ENCODE assay signal across 8 cellular contexts in genomic region chr7:92179393-92179924, GRCh38. TPM values are rescaled to one million over a fixed set of nuclear protein-coding genes. Genes with fewer than 3 reads are reported as not detected.
DNase-seq lines count a peak whose midpoint lies in the region; ATAC-seq and TF ChIP-seq lines count a peak whose summit lies in the region.

No MANE protein-coding gene starts in this region.

- peaks cover 13% of the 10 kb centered on the region for H3K27me3 Mint-ChIP-seq in endodermal cell (ENCODE audit: insufficient read depth)

- H3K4me1 ChIP-seq in endodermal cell (ENCODE audit: control insufficient read depth, insufficient read depth, low read length) (no peaks in the 10 kb centered on the region), vagina (peaks cover 6% of the 10 kb centered on the region)

- TF ChIP-seq POLR2A in vagina (IDR thresholded peaks at IDR 0.05) = no peak

- peak overlapping the region; percentile 68 for H3K4me3 Mint-ChIP-seq in endodermal cell

- 75 to 85% methylated on average over 14 to 20 of the region's 20 CpGs for WGBS in endodermal cell (ENCODE audit: insufficient coverage in 1 of 2, insufficient read length in 1 of 2), 2 experiments

- no peaks in the 10 kb centered on the region for H3K36me3 Mint-ChIP-seq in endodermal cell (ENCODE audit: low read depth)

- H3K4me1 Mint-ChIP-seq in endodermal cell = peaks cover 6% of the 10 kb centered on the region

- peak; percentile 1 for ATAC-seq in GM19351 (IDR thresholded peaks at IDR 0.05; ENCODE audit: unreplicated experiment)
- no peak for ATAC-seq in HG03521 (IDR thresholded peaks at IDR 0.05; ENCODE audit: unreplicated experiment)

- no peak overlapping the region for H3K9ac ChIP-seq in endodermal cell (ENCODE audit: extremely low read depth, low read length, poor library complexity, severe bottlenecking)

- H3K27ac Mint-ChIP-seq in endodermal cell = peak overlapping the region; percentile 68

- DNase-seq in NCI-H146 treated with DMSO at 0.1 percent for 48 hours (lab: John Stamatoyannopoulos, UW; ENCODE audit: unreplicated experiment) (peak; percentile 39), endodermal cell (peak; percentile 45), mucosa of gallbladder (ENCODE audit: low spot score) (peak; percentile 12), vagina (ENCODE audit: extremely low spot score in 2 of 2) (no peak), SK-N-DZ (ENCODE audit: low spot score) (no peak)
- no peak for DNase-seq in stimulated activated CD4-positive, alpha-beta T cell treated with anti-CD3 and anti-CD28 coated beads, Interleukin-4, amount 100 ng/mL, for 4 hours

- no peaks in the 10 kb centered on the region for H3K9me3 ChIP-seq in endodermal cell (ENCODE audit: control insufficient read depth, low read length)
- no peaks in the 10 kb centered on the region for H3K9me3 ChIP-seq in vagina

- H3K27ac ChIP-seq in endodermal cell (ENCODE audit: low read depth, low read length) (no peak overlapping the region), vagina (peak overlapping the region; percentile 86)

- TF ChIP-seq CTCF in endodermal cell (conservative IDR thresholded peaks at IDR 0.05) (no peak), vagina (IDR thresholded peaks at IDR 0.05) (no peak)

- intact Hi-C loops in vagina (cut with DNase I) = no loop called here

- peak overlapping the region; percentile 58 for H3K4me3 ChIP-seq in endodermal cell (ENCODE audit: low read length)
- peak overlapping the region; percentile 50 to 72 for H3K4me3 ChIP-seq in vagina

- H3K36me3 ChIP-seq in endodermal cell (ENCODE audit: control insufficient read depth, insufficient read depth, low read length) = no peaks in the 10 kb centered on the region
- H3K36me3 ChIP-seq in vagina = no peaks in the 10 kb centered on the region

- H3K9me3 Mint-ChIP-seq in endodermal cell = peaks cover 19% of the 10 kb centered on the region

- H3K27me3 ChIP-seq in endodermal cell (ENCODE audit: control insufficient read depth, insufficient read depth, low read length, poor library complexity, severe bottlenecking) (no peaks in the 10 kb centered on the region), vagina (no peaks in the 10 kb centered on the region)

RNA-seq across cellular contexts. Expression of gene LRRD1, which starts 0.5 kb away (rescaled TPM):
- total RNA-seq in endodermal cell = not detected
- 0.11 TPM for polyA plus RNA-seq in endodermal cell (2013, experiment 1 of 2)
- not detected for polyA plus RNA-seq in endodermal cell (2013, experiment 2 of 2)
- not detected for total RNA-seq in mucosa of gallbladder
- 0.49 TPM for total RNA-seq in vagina
- not detected in 2 replicates for polyA plus RNA-seq in SK-N-DZ (2014; cell fraction: cytosol; rRNA removed)
- 0.10 and 0.47 TPM in 2 replicates for polyA plus RNA-seq in SK-N-DZ (2014; cell fraction: nucleus; rRNA removed)

RNA-seq across cellular contexts. Expression of gene CYP51A1, which starts 45.2 kb away (rescaled TPM):
- 10 to 100 TPM; 49.5 to 72.9 TPM for total RNA-seq in endodermal cell
- polyA plus RNA-seq in endodermal cell (2013, experiment 1 of 2) = 101 TPM
- polyA plus RNA-seq in endodermal cell (2013, experiment 2 of 2) = 99.4 TPM
- total RNA-seq in mucosa of gallbladder = 284 TPM
- 39.0 TPM for total RNA-seq in vagina
- 113 and 128 TPM in 2 replicates for polyA plus RNA-seq in SK-N-DZ (2014; cell fraction: cytosol; rRNA removed)
- polyA plus RNA-seq in SK-N-DZ (2014; cell fraction: nucleus; rRNA removed) = 18.8 and 22.5 TPM in 2 replicates

Comparison
In these comparisons a context has a peak if more than half of its experiments do, and no peak if none do; other contexts are left out.
1. DNase-seq: peak in NCI-H146 treated with DMSO at 0.1 percent for 48 hours (single experiment), endodermal cell (single experiment) and mucosa of gallbladder (single experiment); none in vagina (0 of 2), SK-N-DZ (single experiment) and stimulated activated CD4-positive, alpha-beta T cell treated with anti-CD3 and anti-CD28 coated beads, Interleukin-4, amount 100 ng/mL, for 4 hours (0 of 2).